ENCODE assay signal across 21 cellular contexts in the genomic region with DNA sequence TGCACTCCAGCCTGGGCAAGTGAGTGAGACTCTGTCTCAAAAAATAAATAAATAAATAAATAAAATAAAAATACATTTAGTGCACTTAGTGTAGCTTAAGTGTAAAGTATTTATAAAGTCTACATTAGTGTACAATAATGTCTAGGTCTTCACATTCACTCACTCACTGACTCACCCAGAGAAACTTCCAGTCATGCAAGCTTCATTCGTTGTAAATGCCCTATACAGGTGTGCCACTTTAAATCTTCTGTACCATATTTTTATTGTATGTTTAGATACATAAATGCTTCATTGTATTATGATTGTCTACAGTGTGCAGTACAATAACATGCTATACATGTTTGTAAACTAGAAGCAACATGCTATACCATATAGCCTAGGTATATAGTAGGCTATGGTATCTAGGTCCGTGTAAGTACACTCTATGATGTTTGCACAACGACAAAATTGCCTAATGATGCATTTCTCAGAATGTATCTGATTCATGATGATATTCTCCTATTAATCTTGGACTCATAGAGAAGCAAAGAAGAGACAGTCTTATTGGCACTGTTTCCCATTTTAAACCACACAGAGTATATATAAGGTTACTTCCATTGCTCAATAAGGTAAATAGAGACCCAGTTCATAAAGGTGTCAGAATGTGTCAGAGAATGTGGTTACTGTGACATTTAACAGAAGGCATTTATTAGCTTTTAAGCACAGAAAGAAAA.
"Had no signal": no experiment of that assay in that cellular context is flagged by ENCODE, and none has a peak within 500 bp of the region (broad histone marks: within the 10 kb centered on the region; RNA-seq: fewer than 3 reads in every experiment).

No MANE protein-coding gene starts in this region.

- H3K27me3 ChIP-seq: esophagus muscularis mucosa, neutrophil, right lobe of liver, tibial nerve, upper lobe of left lung had no signal

- H3K4me1 ChIP-seq: heart right ventricle, lower lobe of right lung, parathyroid adenoma, right lobe of liver, tibial nerve, upper lobe of left lung had no signal

- ATAC-seq: effector memory CD8-positive, alpha-beta T cell; heart right ventricle; left colon; left ventricle myocardium superior; lower lobe of right lung; stimulated activated naive B cell treated with anti-CD40 and anti-IgM and Interleukin-4, amounts not matched to agents 10 μg/mL and 1 μg/mL and 100 μg/mL, for 72 hours had no signal

- H3K27ac ChIP-seq: coronary artery, esophagus muscularis mucosa, heart right ventricle, lower lobe of right lung, neutrophil, parathyroid adenoma, right lobe of liver, thoracic aorta, tibial nerve, upper lobe of left lung had no signal

- H3K79me2 ChIP-seq: parathyroid adenoma had no signal

- DNase-seq: effector memory CD8-positive, alpha-beta T cell; foreskin melanocyte; glutamatergic neuron; heart right ventricle; hippocampal formation; left colon; left ventricle myocardium superior; lower lobe of right lung; natural killer cell; right lobe of liver; small intestine; stimulated activated CD4-positive, alpha-beta T cell treated with anti-CD3 and anti-CD28 coated beads, Interleukin-15, amount 100 ng/mL, for 24 hours; stimulated activated CD4-positive, alpha-beta T cell treated with anti-CD3 and anti-CD28 coated beads, Interleukin-2, amount 100 ng/mL, for 48 hours; stimulated activated naive B cell treated with anti-CD40 and anti-IgM and Interleukin-4, amounts not matched to agents 10 μg/mL and 1 μg/mL and 100 μg/mL, for 72 hours; upper lobe of left lung had no signal

- H2AFZ ChIP-seq: parathyroid adenoma had no signal

- H3K36me3 ChIP-seq: esophagus muscularis mucosa, heart right ventricle, lower lobe of right lung, neutrophil, right lobe of liver, thoracic aorta, tibial nerve, upper lobe of left lung had no signal

- H3K4me3 ChIP-seq: coronary artery, esophagus muscularis mucosa, heart right ventricle, lower lobe of right lung, right lobe of liver, thoracic aorta, tibial nerve, upper lobe of left lung had no signal

- H3K9me3 ChIP-seq: esophagus muscularis mucosa, heart right ventricle, lower lobe of right lung, neutrophil, right lobe of liver, thoracic aorta, tibial nerve, upper lobe of left lung had no signal
